ENCODE assay signal across 1 cellular context in the genomic region with DNA sequence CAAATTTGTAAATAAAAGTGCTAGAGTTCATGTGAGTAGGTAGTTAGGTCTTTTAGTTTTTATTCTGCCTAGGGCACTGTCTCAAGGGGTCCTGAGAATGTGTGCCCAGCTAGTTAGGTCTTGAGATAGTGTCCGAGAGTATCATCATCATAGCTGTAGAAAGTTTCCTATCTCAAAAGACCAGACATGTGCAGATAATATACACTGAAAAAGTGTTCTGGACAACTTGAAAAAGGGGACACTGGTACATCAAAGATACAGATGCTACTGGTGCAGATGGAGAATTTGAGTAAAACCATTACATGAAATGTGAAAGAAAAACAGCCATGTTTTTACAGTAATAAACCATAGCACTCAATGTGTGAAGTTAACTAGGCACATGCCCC.
TF ChIP-seq lines count a peak whose summit lies in the region.

No MANE protein-coding gene starts in this region.

TF ChIP-seq in GM23338, 12 proteins besides CTCF, POLR2A, EP300 and RAD21 (continued from another document):
- TF ChIP-seq, protein P1, sequence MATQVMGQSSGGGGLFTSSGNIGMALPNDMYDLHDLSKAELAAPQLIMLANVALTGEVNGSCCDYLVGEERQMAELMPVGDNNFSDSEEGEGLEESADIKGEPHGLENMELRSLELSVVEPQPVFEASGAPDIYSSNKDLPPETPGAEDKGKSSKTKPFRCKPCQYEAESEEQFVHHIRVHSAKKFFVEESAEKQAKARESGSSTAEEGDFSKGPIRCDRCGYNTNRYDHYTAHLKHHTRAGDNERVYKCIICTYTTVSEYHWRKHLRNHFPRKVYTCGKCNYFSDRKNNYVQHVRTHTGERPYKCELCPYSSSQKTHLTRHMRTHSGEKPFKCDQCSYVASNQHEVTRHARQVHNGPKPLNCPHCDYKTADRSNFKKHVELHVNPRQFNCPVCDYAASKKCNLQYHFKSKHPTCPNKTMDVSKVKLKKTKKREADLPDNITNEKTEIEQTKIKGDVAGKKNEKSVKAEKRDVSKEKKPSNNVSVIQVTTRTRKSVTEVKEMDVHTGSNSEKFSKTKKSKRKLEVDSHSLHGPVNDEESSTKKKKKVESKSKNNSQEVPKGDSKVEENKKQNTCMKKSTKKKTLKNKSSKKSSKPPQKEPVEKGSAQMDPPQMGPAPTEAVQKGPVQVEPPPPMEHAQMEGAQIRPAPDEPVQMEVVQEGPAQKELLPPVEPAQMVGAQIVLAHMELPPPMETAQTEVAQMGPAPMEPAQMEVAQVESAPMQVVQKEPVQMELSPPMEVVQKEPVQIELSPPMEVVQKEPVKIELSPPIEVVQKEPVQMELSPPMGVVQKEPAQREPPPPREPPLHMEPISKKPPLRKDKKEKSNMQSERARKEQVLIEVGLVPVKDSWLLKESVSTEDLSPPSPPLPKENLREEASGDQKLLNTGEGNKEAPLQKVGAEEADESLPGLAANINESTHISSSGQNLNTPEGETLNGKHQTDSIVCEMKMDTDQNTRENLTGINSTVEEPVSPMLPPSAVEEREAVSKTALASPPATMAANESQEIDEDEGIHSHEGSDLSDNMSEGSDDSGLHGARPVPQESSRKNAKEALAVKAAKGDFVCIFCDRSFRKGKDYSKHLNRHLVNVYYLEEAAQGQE (IDR thresholded peaks at IDR 0.05; ENCODE audit: unreplicated experiment) = no peak
- TF ChIP-seq ZNF331 (CRISPR knock-in tag; IDR thresholded peaks at IDR 0.05; ENCODE audit: low read depth) (no peak), CREB1 (CRISPR knock-in tag; IDR thresholded peaks at IDR 0.05; ENCODE audit: low read depth) (no peak)
